In genomic region chr4:185651851-185652250, GRCh38 we compare ENCODE assay signal across 15 cellular contexts.
DNase-seq lines count a peak whose midpoint lies in the region; ATAC-seq and TF ChIP-seq lines count a peak whose summit lies in the region.
"Had no signal": no experiment of that assay in that cellular context is flagged by ENCODE, and none has a peak within 500 bp of the region (broad histone marks: within the 10 kb centered on the region; RNA-seq: fewer than 3 reads in every experiment).

No MANE protein-coding gene starts in this region.

- H3K4me1 Mint-ChIP-seq in activated naive CD4-positive, alpha-beta T cell treated with anti-CD3 and anti-CD28 coated beads for 36 hours (ENCODE audit: low read depth), result no peaks in the 10 kb centered on the region
- H3K4me1 Mint-ChIP-seq in CD4-positive, alpha-beta memory T cell, result no peaks in the 10 kb centered on the region
- H3K4me1 Mint-ChIP-seq: activated CD4-positive, alpha-beta T cell treated with anti-CD3 and anti-CD28 coated beads, Interleukin-2, amount 10 ng/mL, durations not matched to agents 7 days and 5 days had no signal

- no peaks in the 10 kb centered on the region for H3K79me1 ChIP-seq in mesendoderm (ENCODE audit: low read length)

- H3K4me2 ChIP-seq in mesendoderm (ENCODE audit: low read length), result no peak overlapping the region

- DNase-seq in mesendoderm (no peak), thoracic aorta (ENCODE audit: low spot score) (no peak)
- no peak for DNase-seq in activated naive CD4-positive, alpha-beta T cell treated with anti-CD3 and anti-CD28 coated beads for 36 hours
- DNase-seq in CD4-positive, alpha-beta memory T cell, result no peak
- DNase-seq: activated CD4-positive, alpha-beta T cell treated with anti-CD3 and anti-CD28 coated beads, Interleukin-2, amount 10 ng/mL, durations not matched to agents 7 days and 5 days; activated naive CD4-positive, alpha-beta T cell treated with anti-CD3 and anti-CD28 coated beads, Interleukin-2, amount 50 U/mL, for 16 hours; dermis blood vessel endothelial cell; left lung; NCI-H1105 treated with DMSO at 0.1 percent for 48 hours; NCI-H2029 had no signal

- no peaks in the 10 kb centered on the region for H3K9me3 Mint-ChIP-seq in activated naive CD4-positive, alpha-beta T cell treated with anti-CD3 and anti-CD28 coated beads for 36 hours
- no peaks in the 10 kb centered on the region for H3K9me3 Mint-ChIP-seq in CD4-positive, alpha-beta memory T cell
- H3K9me3 Mint-ChIP-seq: activated CD4-positive, alpha-beta T cell treated with anti-CD3 and anti-CD28 coated beads, Interleukin-2, amount 10 ng/mL, durations not matched to agents 7 days and 5 days had no signal

- no peak overlapping the region for H3K18ac ChIP-seq in mesendoderm (ENCODE audit: low read length)

- H3K79me2 ChIP-seq in mesendoderm (ENCODE audit: control insufficient read depth, insufficient read depth, low read length), result no peaks in the 10 kb centered on the region

- no peak overlapping the region for H3K23ac ChIP-seq in mesendoderm (ENCODE audit: low read length)

- H3K4me1 ChIP-seq in HUES64 (ENCODE audit: insufficient read depth, low read length), result peaks cover 45% of the 10 kb centered on the region
- peaks cover 11% of the 10 kb centered on the region for H3K4me1 ChIP-seq in ectodermal cell (ENCODE audit: control insufficient read depth, insufficient read depth, low read length)
- H3K4me1 ChIP-seq in mesendoderm (ENCODE audit: control insufficient read depth, low read depth, low read length), result peaks cover 10% of the 10 kb centered on the region
- peaks cover 3 to 48% of the 10 kb centered on the region in 2 donors for H3K4me1 ChIP-seq in thoracic aorta (ENCODE audit: control insufficient read depth in 1 of 2, low read depth in 2 of 2)
- no peaks in the 10 kb centered on the region for H3K4me1 ChIP-seq in CD4-positive, alpha-beta memory T cell (ENCODE audit: insufficient read depth, low read length)
- H3K4me1 ChIP-seq: left lung, suprapubic skin had no signal

- CTCF ChIA-PET in activated naive CD4-positive, alpha-beta T cell treated with anti-CD3 and anti-CD28 coated beads for 36 hours (lab: Charles Lee), result no interaction called here
- CTCF ChIA-PET in CD4-positive, alpha-beta memory T cell (lab: Charles Lee; ENCODE audit: partially characterized antibody), result no interaction called here

- peaks cover 10% of the 10 kb centered on the region for H3K27me3 Mint-ChIP-seq in activated naive CD4-positive, alpha-beta T cell treated with anti-CD3 and anti-CD28 coated beads for 36 hours (ENCODE audit: low read depth)
- peaks cover 13 to 14% of the 10 kb centered on the region in 2 donors for H3K27me3 Mint-ChIP-seq in CD4-positive, alpha-beta memory T cell

- H2BK120ac ChIP-seq in mesendoderm (ENCODE audit: low read depth, low read length), result no peak overlapping the region

- H3K4me3 Mint-ChIP-seq in activated naive CD4-positive, alpha-beta T cell treated with anti-CD3 and anti-CD28 coated beads for 36 hours, result no peak overlapping the region
- H3K4me3 Mint-ChIP-seq in CD4-positive, alpha-beta memory T cell, result no peak overlapping the region
- H3K4me3 Mint-ChIP-seq: activated CD4-positive, alpha-beta T cell treated with anti-CD3 and anti-CD28 coated beads, Interleukin-2, amount 10 ng/mL, durations not matched to agents 7 days and 5 days had no signal

- no peak overlapping the region for H3K9ac ChIP-seq in HUES64 (ENCODE audit: low read depth, low read length)
- H3K9ac ChIP-seq in mesendoderm (ENCODE audit: low read length), result no peak overlapping the region

- no peak for TF ChIP-seq CTCF in thoracic aorta (IDR thresholded peaks at IDR 0.05)

- ATAC-seq in thoracic aorta (ENCODE audit: insufficient number of reproducible peaks, low FRiP score, low read depth) (no peak), HG03571 (IDR thresholded peaks at IDR 0.05; ENCODE audit: unreplicated experiment) (no peak)
- ATAC-seq: left lung had no signal

- POLR2A ChIA-PET in CD4-positive, alpha-beta memory T cell (lab: Charles Lee; ENCODE audit: partially characterized antibody), result no interaction called here

- H4K8ac ChIP-seq in mesendoderm (ENCODE audit: low read depth, low read length), result no peak overlapping the region

- H3K4me3 ChIP-seq in HUES64 (ENCODE audit: low read length) (no peak overlapping the region), ectodermal cell (ENCODE audit: insufficient read depth, low read depth, low read length) (no peak overlapping the region), mesendoderm (ENCODE audit: low read length) (no peak overlapping the region), thoracic aorta (no peak overlapping the region)
- no peak overlapping the region for H3K4me3 ChIP-seq in CD4-positive, alpha-beta memory T cell (ENCODE audit: low read length in 2 of 2)
- H3K4me3 ChIP-seq: left lung, skin epidermis, suprapubic skin had no signal

- H2BK5ac ChIP-seq in mesendoderm (ENCODE audit: low read length), result no peak overlapping the region

- H3K9me3 ChIP-seq in HUES64 (ENCODE audit: insufficient read depth, low read depth, low read length) (no peaks in the 10 kb centered on the region), ectodermal cell (ENCODE audit: control insufficient read depth, low read length) (no peaks in the 10 kb centered on the region), thoracic aorta (no peaks in the 10 kb centered on the region)
- no peaks in the 10 kb centered on the region for H3K9me3 ChIP-seq in CD4-positive, alpha-beta memory T cell (ENCODE audit: control insufficient read depth in 1 of 2, low read length in 2 of 2)
- H3K9me3 ChIP-seq: left lung, suprapubic skin had no signal

- no peak overlapping the region for H3K27ac Mint-ChIP-seq in activated naive CD4-positive, alpha-beta T cell treated with anti-CD3 and anti-CD28 coated beads for 36 hours
- no peak overlapping the region for H3K27ac Mint-ChIP-seq in CD4-positive, alpha-beta memory T cell
- H3K27ac Mint-ChIP-seq: activated CD4-positive, alpha-beta T cell treated with anti-CD3 and anti-CD28 coated beads, Interleukin-2, amount 10 ng/mL, durations not matched to agents 7 days and 5 days had no signal

- intact Hi-C loops in activated naive CD4-positive, alpha-beta T cell treated with anti-CD3 and anti-CD28 coated beads for 36 hours (cut with micrococcal nuclease), result no loop called here
- intact Hi-C loops in CD4-positive, alpha-beta memory T cell (cut with micrococcal nuclease), result no loop called here

- H3K56ac ChIP-seq in mesendoderm (ENCODE audit: low read length), result peak overlapping the region; percentile 11

- H3K36me3 Mint-ChIP-seq in activated naive CD4-positive, alpha-beta T cell treated with anti-CD3 and anti-CD28 coated beads for 36 hours (ENCODE audit: low read depth), result no peaks in the 10 kb centered on the region
- no peaks in the 10 kb centered on the region for H3K36me3 Mint-ChIP-seq in CD4-positive, alpha-beta memory T cell

- no peak overlapping the region for H2BK15ac ChIP-seq in mesendoderm (replicated peaks; ENCODE audit: low read depth)

- H3K27ac ChIP-seq in HUES64 (ENCODE audit: low read depth, low read length) (peak overlapping the region; percentile 84; the same call in 1 of the 2 replicates), ectodermal cell (ENCODE audit: insufficient read depth, low read depth, low read length, poor library complexity, severe bottlenecking) (peak overlapping the region; percentile 17), mesendoderm (ENCODE audit: low read depth, low read length) (no peak overlapping the region), thoracic aorta (peak overlapping the region; percentile 9 to 54)
- H3K27ac ChIP-seq in CD4-positive, alpha-beta memory T cell (ENCODE audit: low read depth, low read length), result no peak overlapping the region
- H3K27ac ChIP-seq: left lung, skin epidermis, suprapubic skin had no signal

- WGBS in HUES64, result 82% methylated on average over 7 of the region's 7 CpGs
- 82 to 85% methylated on average over 7 of the region's 7 CpGs for WGBS in ectodermal cell, 2 experiments
- WGBS in mesendoderm (ENCODE audit: extremely low coverage, insufficient coverage, low lambda C conversion rate), result no CpG with 5 or more reads among the region's 7 CpGs

- H4K5ac ChIP-seq in mesendoderm (ENCODE audit: low read length), result no peak overlapping the region

- H3K27me3 ChIP-seq in HUES64 (ENCODE audit: insufficient read depth, low read length) (no peaks in the 10 kb centered on the region), ectodermal cell (ENCODE audit: control insufficient read depth, insufficient read depth, low read length, poor library complexity, severe bottlenecking) (no peaks in the 10 kb centered on the region), mesendoderm (ENCODE audit: insufficient read depth, low read length, poor library complexity) (no peaks in the 10 kb centered on the region), thoracic aorta (replicated peaks; ENCODE audit: insufficient read depth) (no peaks in the 10 kb centered on the region)
- H3K27me3 ChIP-seq in CD4-positive, alpha-beta memory T cell (ENCODE audit: insufficient read depth, low read length), result no peaks in the 10 kb centered on the region
- H3K27me3 ChIP-seq: left lung, suprapubic skin had no signal

- no peak overlapping the region for H2AK5ac ChIP-seq in mesendoderm (ENCODE audit: low read length)

- H3K36me3 ChIP-seq in HUES64 (ENCODE audit: insufficient read depth, low read length) (peaks cover 12% of the 10 kb centered on the region), ectodermal cell (ENCODE audit: control insufficient read depth, insufficient read depth, low read length) (no peaks in the 10 kb centered on the region), mesendoderm (ENCODE audit: control insufficient read depth, insufficient read depth, low read length) (no peaks in the 10 kb centered on the region), thoracic aorta (peaks cover 11% of the 10 kb centered on the region)
- H3K36me3 ChIP-seq in CD4-positive, alpha-beta memory T cell (ENCODE audit: insufficient read depth, low read length), result no peaks in the 10 kb centered on the region
- H3K36me3 ChIP-seq: suprapubic skin had no signal

- H3K4ac ChIP-seq in mesendoderm (ENCODE audit: low read depth, low read length), result no peak overlapping the region

Comparison
In these comparisons a context has a peak if more than half of its experiments do, and no peak if none do; other contexts are left out.
1. H3K27ac ChIP-seq: peak in HUES64 (single experiment), ectodermal cell (single experiment) and thoracic aorta (2 of 2); none in mesendoderm (single experiment) and CD4-positive, alpha-beta memory T cell (single experiment).